In the genomic region with DNA sequence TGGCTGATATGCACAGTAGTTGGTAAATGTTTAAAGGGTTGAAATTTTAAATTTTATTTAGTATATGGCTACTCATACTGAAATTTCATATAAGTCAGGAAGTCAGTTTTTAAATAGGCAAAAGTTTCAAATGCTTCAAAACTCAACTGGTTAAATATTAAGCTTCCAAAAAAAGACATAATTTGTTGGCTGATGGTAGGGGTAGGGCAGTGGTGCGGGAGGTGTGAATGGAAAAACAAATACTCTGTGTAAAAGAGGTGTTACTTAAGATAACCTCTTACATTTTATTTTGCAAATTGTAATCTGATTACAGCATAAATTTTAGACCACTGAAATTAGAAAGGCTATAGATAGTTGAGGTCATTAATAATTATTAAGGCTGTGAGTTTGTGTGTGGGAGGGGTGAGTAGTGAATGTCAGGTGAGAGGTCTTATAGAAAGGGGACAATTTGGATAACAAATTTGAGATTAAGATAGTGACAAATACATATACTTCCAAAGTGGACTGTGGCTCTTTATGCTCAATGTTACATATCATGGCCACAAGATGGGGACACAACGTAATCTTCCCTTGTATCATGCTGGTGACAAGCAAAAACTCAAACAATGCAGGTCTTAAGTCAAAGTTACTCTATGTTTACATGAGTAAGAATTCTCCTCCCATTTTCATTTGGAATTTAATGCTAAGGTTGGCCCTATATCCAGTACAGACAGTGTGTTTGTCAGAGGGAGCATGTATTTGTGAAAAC, we compare ENCODE assay signal across 9 cellular contexts. TPM values are rescaled to one million over a fixed set of nuclear protein-coding genes. Genes with fewer than 3 reads are reported as not detected.
A peak's percentile ranks its signal among the peaks of the same experiment; 100 is the strongest.
DNase-seq lines count a peak whose midpoint lies in the region; ATAC-seq, FAIRE-seq and TF ChIP-seq lines count a peak whose summit lies in the region.
"Had no signal": no experiment of that assay in that cellular context is flagged by ENCODE, and none has a peak within 500 bp of the region (broad histone marks: within the 10 kb centered on the region; RNA-seq: fewer than 3 reads in every experiment).

No MANE protein-coding gene starts in this region.

- no peak for FAIRE-seq in HepG2 (lab: Jason Lieb, UNC)

- peak; percentile 63; the same call in 2 of the 3 replicates for ATAC-seq in HepG2
- no peak for ATAC-seq in HG03521 (IDR thresholded peaks at IDR 0.05; ENCODE audit: unreplicated experiment)

- no TSS peak for BruUV-seq in HepG2 (replicated peaks; lab: Mats Ljungman, UMichigan)

- no peak overlapping the region for H3K4me2 ChIP-seq in HepG2 (ENCODE audit: low read depth, low read length)

- H3K27me3 ChIP-seq in WERI-Rb-1 (ENCODE audit: insufficient read depth, low read depth, severe bottlenecking), result no peaks in the 10 kb centered on the region
- 0 out of 5 replicates have a peak, but pooled peaks cover 0 to 2% of the 10 kb centered on the region in 2 experiments for H3K27me3 ChIP-seq in HepG2 (ENCODE audit: control insufficient read depth in 1 of 2, insufficient read depth in 2 of 2, low read length in 2 of 2)

- intact Hi-C loops in HepG2 (cut with micrococcal nuclease; ENCODE audit: unreplicated experiment), result loop anchor here (1.0 kb wide), 1 partner anchor 328 kb away; no protein-coding TSS in a partner anchor

- no peaks in the 10 kb centered on the region for H3K79me2 ChIP-seq in HepG2 (ENCODE audit: insufficient read depth, low read length)

- H3K9me3 ChIP-seq in WERI-Rb-1 (ENCODE audit: severe bottlenecking) (peaks cover 2% of the 10 kb centered on the region), HepG2 (ENCODE audit: low read length) (no peaks in the 10 kb centered on the region)

- no peak for TF ChIP-seq CTCF in GM13977 (IDR thresholded peaks at IDR 0.05; ENCODE audit: extremely low read depth, insufficient read depth, missing control alignments)
- TF ChIP-seq CTCF in WERI-Rb-1 (IDR thresholded peaks at IDR 0.05; ENCODE audit: low read depth, low read length), result peak; percentile 58
- peak; percentile 51 for TF ChIP-seq CTCF in HepG2 (CRISPR knock-in tag; IDR thresholded peaks at IDR 0.05)
- TF ChIP-seq CTCF in GM10266 (IDR thresholded peaks at IDR 0.05; ENCODE audit: control insufficient read depth, insufficient read depth, low read depth, missing control alignments), result no peak

- 0% methylated on average over 2 of the region's 2 CpGs for WGBS in HepG2 (ENCODE audit: low lambda C conversion rate)

- H4K20me1 ChIP-seq in HepG2 (ENCODE audit: insufficient read depth, low read length), result no peaks in the 10 kb centered on the region

- no peak for TF ChIP-seq EP300 in HepG2 (IDR thresholded peaks at IDR 0.05; ENCODE audit: low read depth in 2 of 2, low read length in 2 of 2)
- TF ChIP-seq EP300 in HepG2 (CRISPR knock-in tag; IDR thresholded peaks at IDR 0.05; ENCODE audit: borderline replicate concordance), result no peak

- no peak overlapping the region for H2AFZ ChIP-seq in HepG2 (ENCODE audit: low read length)

- H3K4me3 ChIP-seq in WERI-Rb-1 (ENCODE audit: low read depth, low read length) (no peak overlapping the region), HepG2 (replicated peaks in 1 of 3; ENCODE audit: insufficient read depth in 1 of 3, low read depth in 2 of 3, low read length in 3 of 3) (no peak overlapping the region)
- H3K4me3 ChIP-seq: SK-N-MC had no signal

- in situ Hi-C loops in GM13977 (cut with MboI; ENCODE audit: low pct_unique_long_range_greater_than_20kb, low sequenced_read_pairs, unreplicated experiment), result no loop called here
- in situ Hi-C loops in HepG2 (cut with HindIII; ENCODE audit: extremely low pct_ligation_motif_present, low pct_unique_long_range_greater_than_20kb), result no loop called here

- H3K9ac ChIP-seq in HepG2 (ENCODE audit: insufficient read depth, low read depth, low read length), result no peak overlapping the region

- POLR2A ChIA-PET in HepG2 (lab: Yijun Ruan, JAX), result no interaction called here

- no peaks in the 10 kb centered on the region for H3K4me1 ChIP-seq in HepG2 (ENCODE audit: insufficient read depth, low read length)

- no peak for TF ChIP-seq POLR2A in HepG2 (IDR thresholded peaks at IDR 0.05; ENCODE audit: insufficient read depth in 1 of 2, low read depth in 2 of 2, low read length in 2 of 2)

- no peaks in the 10 kb centered on the region for H3K36me3 ChIP-seq in WERI-Rb-1
- H3K36me3 ChIP-seq in HepG2 (replicated peaks in 1 of 2; ENCODE audit: control insufficient read depth in 1 of 2, insufficient read depth in 2 of 2, low read length in 2 of 2), result no peaks in the 10 kb centered on the region

- DNase-seq in GM13977 (ENCODE audit: low spot score) (peak; percentile 17), M059J (ENCODE audit: low read depth) (peak; percentile 59), WERI-Rb-1 (peak; percentile 40), HepG2 (ENCODE audit: low spot score) (peak; percentile 19), GM10266 (ENCODE audit: extremely low spot score) (no peak), GF-D8 (lab: John Stamatoyannopoulos, UW) (no peak), cerebellar cortex (ENCODE audit: low spot score) (no peak)

- H3K27ac ChIP-seq in WERI-Rb-1 (no peak overlapping the region), HepG2 (ENCODE audit: extremely low read length, insufficient read depth, low read length) (no peak overlapping the region)
- H3K27ac ChIP-seq: SK-N-MC had no signal

- no peak for TF ChIP-seq RAD21 in HepG2 (CRISPR knock-in tag; IDR thresholded peaks at IDR 0.05)

- CTCF ChIA-PET in HepG2 (lab: Yijun Ruan, JAX; ENCODE audit: low intra/inter-chr PET ratio, low total read pairs), result interaction anchor here (1.1 kb wide), 1 partner anchor 313 kb away, joined by 4 read pairs; no protein-coding TSS in a partner anchor

TF ChIP-seq in HepG2, 621 proteins besides CTCF, POLR2A, EP300 and RAD21:
- TF ChIP-seq STAG1 (CRISPR knock-in tag; IDR thresholded peaks at IDR 0.05) (peak; percentile 72), EHMT2 (IDR thresholded peaks at IDR 0.05; ENCODE audit: borderline replicate concordance, low read depth, low read length) (no peak)

RNA-seq across cellular contexts. Expression of gene OXGR1, which starts 36.6 kb away (rescaled TPM):
- total RNA-seq in M059J (2014; rRNA removed; shearing (Covaris generic)), result 0.49 TPM in 1 of 2 replicates, not detected in the other
- not detected in 2 replicates for total RNA-seq in HepG2 (2016; rRNA removed; fragmentation: Illumina TruSeq; extraction: Trizol)
- not detected in 2 replicates for total RNA-seq in HepG2 (2016; cell fraction: cytosol; rRNA removed; fragmentation: Illumina TruSeq; extraction: Trizol; ENCODE audit: low read depth)
- total RNA-seq in HepG2 (2016; cell fraction: insoluble cytoplasmic fraction; rRNA removed; fragmentation: Illumina TruSeq; extraction: Trizol), result not detected in 2 replicates
- not detected in 2 replicates for total RNA-seq in HepG2 (2016; cell fraction: membrane; rRNA removed; fragmentation: Illumina TruSeq; extraction: Trizol)
- not detected in 2 replicates for total RNA-seq in HepG2 (2016; cell fraction: nucleus; rRNA removed; fragmentation: Illumina TruSeq; extraction: Trizol)
- not detected in 2 replicates for polyA plus RNA-seq in HepG2 (2011; rRNA removed)
- polyA plus RNA-seq in HepG2 (2011; cell fraction: cytosol; rRNA removed), result not detected in 2 replicates
- polyA plus RNA-seq in HepG2 (2011; cell fraction: nucleus; rRNA removed), result not detected in 2 replicates
- not detected in 2 replicates for polyA plus RNA-seq in HepG2 (2012)
- not detected in 2 replicates for polyA plus RNA-seq in HepG2 (2016; cell fraction: cytosol; fragmentation: Illumina TruSeq; extraction: Trizol; ENCODE audit: low read depth)
- polyA plus RNA-seq in HepG2 (2016; cell fraction: insoluble cytoplasmic fraction; fragmentation: Illumina TruSeq; extraction: Trizol; ENCODE audit: low read depth), result not detected in 2 replicates
- polyA plus RNA-seq in HepG2 (2016; cell fraction: membrane; fragmentation: Illumina TruSeq; extraction: Trizol; ENCODE audit: low read depth), result not detected in 2 replicates
- not detected in 2 replicates for polyA plus RNA-seq in HepG2 (2016; cell fraction: nucleus; fragmentation: Illumina TruSeq; extraction: Trizol; ENCODE audit: insufficient read depth, low read depth)
- polyA minus RNA-seq in HepG2 (2011; rRNA and poly(A)+ RNA removed; ENCODE audit: low replicate concordance), result not detected in 2 replicates
- polyA minus RNA-seq in HepG2 (2011; cell fraction: cytosol; rRNA and poly(A)+ RNA removed), result not detected in 2 replicates
- polyA minus RNA-seq in HepG2 (2011; cell fraction: nucleus; rRNA and poly(A)+ RNA removed), result not detected in 2 replicates

Comparison
In these comparisons a context has a peak if more than half of its experiments do, and no peak if none do; other contexts are left out.
1. DNase-seq: peak in GM13977 (single experiment), M059J (single experiment), WERI-Rb-1 (single experiment) and HepG2 (single experiment); none in GM10266 (single experiment), GF-D8 (single experiment) and cerebellar cortex (single experiment).
2. CTCF ChIP-seq: peak in WERI-Rb-1 (single experiment) and HepG2 (single experiment); none in GM13977 (single experiment) and GM10266 (single experiment).